ENCODE assay signal across 1 cellular context in genomic region chr2:241550616-241551580, GRCh38.
A peak's percentile ranks its signal among the peaks of the same experiment; 100 is the strongest.
TF ChIP-seq lines count a peak whose summit lies in the region.

No MANE protein-coding gene starts in this region.

TF ChIP-seq in HepG2, 621 proteins besides CTCF, POLR2A, EP300 and RAD21 (continued from another document):
- peak; percentile 70; the same call in 1 of the 2 replicates for TF ChIP-seq ZFP91 (CRISPR knock-in tag; IDR thresholded peaks at IDR 0.05; ENCODE audit: borderline replicate concordance)
- TF ChIP-seq CCAR2 (optimal IDR thresholded peaks at IDR 0.05; ENCODE audit: low read depth, low read length): no peak
- 0 out of 2 replicates have a peak, but pooled peaks have one; percentile 4 for TF ChIP-seq ARID5B (CRISPR knock-in tag; IDR thresholded peaks at IDR 0.05)
- TF ChIP-seq ZNF792 (CRISPR knock-in tag; IDR thresholded peaks at IDR 0.05): no peak
- no peak for TF ChIP-seq ZNF761 (CRISPR knock-in tag; conservative IDR thresholded peaks at IDR 0.05)
- TF ChIP-seq GATAD2A (CRISPR knock-in tag; IDR thresholded peaks at IDR 0.05): peak; percentile 31; the same call in 1 of the 2 replicates
- no peak for TF ChIP-seq ZNF530 (CRISPR knock-in tag; IDR thresholded peaks at IDR 0.05; ENCODE audit: low read depth)
- TF ChIP-seq ZNF460 (CRISPR knock-in tag; IDR thresholded peaks at IDR 0.05; ENCODE audit: borderline replicate concordance): no peak
- no peak for TF ChIP-seq LBX2 (CRISPR knock-in tag; IDR thresholded peaks at IDR 0.05; ENCODE audit: borderline replicate concordance)
- no peak for TF ChIP-seq NFE2L1 (CRISPR knock-in tag; IDR thresholded peaks at IDR 0.05; ENCODE audit: borderline replicate concordance)
- TF ChIP-seq ZNF276 (CRISPR knock-in tag; IDR thresholded peaks at IDR 0.05; ENCODE audit: low read depth): no peak
- no peak for TF ChIP-seq NCOR1 (IDR thresholded peaks at IDR 0.05; ENCODE audit: borderline replicate concordance, low read length)
- TF ChIP-seq ZBTB4 (CRISPR knock-in tag; IDR thresholded peaks at IDR 0.05; ENCODE audit: borderline replicate concordance): no peak
- TF ChIP-seq ZBTB39 (CRISPR knock-in tag; IDR thresholded peaks at IDR 0.05): 0 out of 2 replicates have a peak, but pooled peaks have one; percentile 1
- 0 out of 2 replicates have a peak, but pooled peaks have one; percentile 12 for TF ChIP-seq BHLHE40 (IDR thresholded peaks at IDR 0.05; ENCODE audit: low read length)
- TF ChIP-seq ZNF253 (CRISPR knock-in tag; IDR thresholded peaks at IDR 0.05; ENCODE audit: borderline replicate concordance): no peak
- TF ChIP-seq ZNF510 (CRISPR knock-in tag; IDR thresholded peaks at IDR 0.05; ENCODE audit: low read depth): 0 out of 2 replicates have a peak, but pooled peaks have one; percentile 40
- TF ChIP-seq ZBTB7A (CRISPR knock-in tag; IDR thresholded peaks at IDR 0.05): no peak
